In genomic region chr18:48408727-48409590, GRCh38 we compare ENCODE assay signal across 8 cellular contexts. TPM values are rescaled to one million over a fixed set of nuclear protein-coding genes. Genes with fewer than 3 reads are reported as not detected.
DNase-seq lines count a peak whose midpoint lies in the region; ATAC-seq and TF ChIP-seq lines count a peak whose summit lies in the region.

ZBTB7C (minus strand) TSS chr18:48409383.

- no peaks in the 10 kb centered on the region for H3K36me3 Mint-ChIP-seq in memory B cell

- no peak within 1 kb of the TSS for H3K27ac Mint-ChIP-seq in memory B cell

- H3K27me3 ChIP-seq in effector memory CD4-positive, alpha-beta T cell (replicated peaks; ENCODE audit: control insufficient read depth, insufficient read depth, low read length, poor library complexity, severe bottlenecking): peaks cover 27% of the 10 kb centered on the region
- H3K27me3 ChIP-seq in thoracic aorta (replicated peaks; ENCODE audit: insufficient read depth): no peaks in the 10 kb centered on the region

- no peaks in the 10 kb centered on the region for H3K9me3 ChIP-seq in SK-N-MC (ENCODE audit: low read depth, low read length)
- H3K9me3 ChIP-seq in effector memory CD4-positive, alpha-beta T cell (ENCODE audit: control insufficient read depth, low read length): no peaks in the 10 kb centered on the region
- H3K9me3 ChIP-seq in thoracic aorta: no peaks in the 10 kb centered on the region

- peaks cover 4% of the 10 kb centered on the region for H3K9me3 Mint-ChIP-seq in memory B cell

- H3K4me1 Mint-ChIP-seq in memory B cell: peaks cover 2% of the 10 kb centered on the region

- no peak within 1 kb of the TSS for H3K9ac ChIP-seq in SK-N-MC (ENCODE audit: insufficient read length)

- H3K27me3 Mint-ChIP-seq in memory B cell: peaks cover 19% of the 10 kb centered on the region

- H3K4me3 Mint-ChIP-seq in memory B cell: peak within 1 kb of the TSS; percentile 66

- H3K27ac ChIP-seq in SK-N-MC: no peak within 1 kb of the TSS
- H3K27ac ChIP-seq in effector memory CD4-positive, alpha-beta T cell (ENCODE audit: insufficient read depth, low read length, poor library complexity, severe bottlenecking): peak within 1 kb of the TSS; percentile 18
- peak within 1 kb of the TSS; percentile 86 to 92 for H3K27ac ChIP-seq in thoracic aorta

- peak within 1 kb of the TSS; percentile 80 for H3K4me3 ChIP-seq in SK-N-MC
- peak within 1 kb of the TSS; percentile 73 for H3K4me3 ChIP-seq in effector memory CD4-positive, alpha-beta T cell (ENCODE audit: insufficient read depth, low read depth, low read length, poor library complexity, severe bottlenecking)
- H3K4me3 ChIP-seq in thoracic aorta: peak within 1 kb of the TSS; percentile 97

- no peaks in the 10 kb centered on the region for H3K36me3 ChIP-seq in SK-N-MC (ENCODE audit: insufficient read depth, low read length)
- no peaks in the 10 kb centered on the region for H3K36me3 ChIP-seq in effector memory CD4-positive, alpha-beta T cell (ENCODE audit: control insufficient read depth, insufficient read depth, low read length)
- H3K36me3 ChIP-seq in thoracic aorta: no peaks in the 10 kb centered on the region

- peak; percentile 72 for DNase-seq in DMS53 treated with DMSO at 0.1 percent for 48 hours (lab: John Stamatoyannopoulos, UW; ENCODE audit: unreplicated experiment)
- no peak for DNase-seq in SK-N-MC (ENCODE audit: low read depth, low spot score)
- no peak for DNase-seq in effector memory CD4-positive, alpha-beta T cell
- peak in 1 of 2 donors; percentile 21 for DNase-seq in memory B cell (ENCODE audit: low spot score in 2 of 2)
- DNase-seq in thoracic aorta (ENCODE audit: low spot score): no peak
- DNase-seq in T1000 (lab: John Stamatoyannopoulos, UW): no peak
- no peak for DNase-seq in OCI-M2 (lab: John Stamatoyannopoulos, UW; ENCODE audit: unreplicated experiment)

- H3K4me1 ChIP-seq in effector memory CD4-positive, alpha-beta T cell (ENCODE audit: control insufficient read depth, insufficient read depth, low read length, poor library complexity, severe bottlenecking): peaks cover 18% of the 10 kb centered on the region
- H3K4me1 ChIP-seq in thoracic aorta (ENCODE audit: control insufficient read depth in 1 of 2, low read depth in 2 of 2): peaks cover 10 to 38% of the 10 kb centered on the region in 2 donors

- no peak for TF ChIP-seq CTCF in thoracic aorta (IDR thresholded peaks at IDR 0.05)

- ATAC-seq in HG02852 (IDR thresholded peaks at IDR 0.05; ENCODE audit: unreplicated experiment) (peak; percentile 20), memory B cell (ENCODE audit: low read depth) (peak; percentile 31), thoracic aorta (ENCODE audit: insufficient number of reproducible peaks, low FRiP score, low read depth) (no peak)

RNA-seq across cellular contexts. Expression of gene ZBTB7C, which starts in this region (rescaled TPM):
- 10 to 100 TPM in 1 of 2 donors, 1 to 10 TPM in 1; 9.6 to 10.9 TPM for total RNA-seq in thoracic aorta
